ENCODE assay signal across 10 cellular contexts in genomic region chr10:63227207-63227895, GRCh38.
DNase-seq lines count a peak whose midpoint lies in the region; ATAC-seq and TF ChIP-seq lines count a peak whose summit lies in the region.
"Had no signal": no experiment of that assay in that cellular context is flagged by ENCODE, and none has a peak within 500 bp of the region (broad histone marks: within the 10 kb centered on the region; RNA-seq: fewer than 3 reads in every experiment).

No MANE protein-coding gene starts in this region.

- intact Hi-C loops in OCI-LY7 (cut with micrococcal nuclease; ENCODE audit: unreplicated experiment) (no loop called here), CD14-positive monocyte (cut with micrococcal nuclease) (no loop called here)

- H3K9me2 ChIP-seq in OCI-LY7 (ENCODE audit: insufficient read depth, low read length): no peaks in the 10 kb centered on the region

- BruUV-seq in OCI-LY7 (replicated peaks; lab: Mats Ljungman, UMichigan): TSS peak; percentile 15

- peaks cover 33% of the 10 kb centered on the region for H3K4me1 ChIP-seq in OCI-LY7 (ENCODE audit: insufficient read depth, low read length, poor library complexity, severe bottlenecking)

- H3K27ac ChIP-seq in OCI-LY7 (ENCODE audit: low read depth, low read length, poor library complexity, severe bottlenecking): no peak overlapping the region

- peaks cover 37% of the 10 kb centered on the region for H4K20me1 ChIP-seq in OCI-LY7 (ENCODE audit: insufficient read depth, low read length)

- H2AFZ ChIP-seq in OCI-LY7 (ENCODE audit: low read length): no peak overlapping the region

- POLR2A ChIA-PET in GM10248 (lab: Yijun Ruan, JAX) (no interaction called here), OCI-LY7 (lab: Charles Lee) (interaction anchor here (0.6 to 1.5 kb wide), 7 partner anchors 9 to 95 kb away, joined by 3 to 8 read pairs (median 4); no protein-coding TSS in a partner anchor)

- peaks cover 27 to 28% of the 10 kb centered on the region in 2 donors for H3K36me3 Mint-ChIP-seq in CD14-positive monocyte

- ATAC-seq in GM21717 (IDR thresholded peaks at IDR 0.05; ENCODE audit: unreplicated experiment): peak; percentile 65
- ATAC-seq in HG02588 (IDR thresholded peaks at IDR 0.05; ENCODE audit: unreplicated experiment): no peak

- H3K4me3 ChIP-seq in OCI-LY7 (ENCODE audit: low read depth, low read length, poor library complexity, severe bottlenecking): no peak overlapping the region
- H3K4me3 ChIP-seq in fibroblast of villous mesenchyme (ENCODE audit: low read depth, low read length): no peak overlapping the region

- no peak overlapping the region for H3K27ac Mint-ChIP-seq in CD14-positive monocyte

- H3K79me2 ChIP-seq in OCI-LY7 (ENCODE audit: insufficient read depth, low read depth, low read length): peaks cover 99% of the 10 kb centered on the region

- TF ChIP-seq CTCF in GM10248 (IDR thresholded peaks at IDR 0.05; ENCODE audit: control extremely low read depth, extremely low read depth, low read depth, missing control alignments) (no peak), OCI-LY7 (conservative IDR thresholded peaks at IDR 0.05; ENCODE audit: low read length) (no peak), fibroblast of villous mesenchyme (IDR thresholded peaks at IDR 0.05; ENCODE audit: insufficient read depth, low read depth, low read length) (no peak), CD14-positive monocyte (IDR thresholded peaks at IDR 0.05) (no peak)

- H3K4me2 ChIP-seq in OCI-LY7 (ENCODE audit: low read length): peak overlapping the region; percentile 10; the same call in 1 of the 2 replicates

- H3K27me3 Mint-ChIP-seq in CD14-positive monocyte (ENCODE audit: low read depth in 3 of 3): peaks cover 0 to 3% (median 1%) of the 10 kb centered on the region in 3 donors

- no peak overlapping the region for H3K4me3 Mint-ChIP-seq in CD14-positive monocyte

- H3K9me3 ChIP-seq in OCI-LY7 (ENCODE audit: low read length): no peaks in the 10 kb centered on the region

- peaks cover 22% of the 10 kb centered on the region for H3K4me1 Mint-ChIP-seq in CD14-positive monocyte

- DNase-seq in GM10248 (ENCODE audit: extremely low spot score) (peak; percentile 23), OCI-LY7 (ENCODE audit: low spot score) (no peak), fibroblast of villous mesenchyme (ENCODE audit: low read depth) (peak; percentile 37), NCI-H2107 (lab: John Stamatoyannopoulos, UW) (no peak), CD14-positive monocyte (ENCODE audit: low spot score) (no peak), NCI-H1092 (lab: John Stamatoyannopoulos, UW) (no peak)
- DNase-seq: GOT3; stimulated activated CD4-positive, alpha-beta T cell treated with anti-CD3 and anti-CD28 coated beads, Interleukin-12 subunit alpha, Interleukin-12 subunit beta, amount 100 ng/mL, for 4 hours had no signal

- H3K36me3 ChIP-seq in OCI-LY7 (ENCODE audit: insufficient read depth, low read length): peaks cover 23% of the 10 kb centered on the region

- CTCF ChIA-PET in GM10248 (lab: Yijun Ruan, JAX): interaction anchor here (0.8 to 1.4 kb wide), 7 partner anchors 9 to 402 kb away, joined by 3 to 4 read pairs (median 3); no protein-coding TSS in a partner anchor
- CTCF ChIA-PET in OCI-LY7 (lab: Charles Lee; ENCODE audit: unreplicated experiment): no interaction called here

- no peaks in the 10 kb centered on the region for H3K9me3 Mint-ChIP-seq in CD14-positive monocyte

Comparison
In these comparisons a context has a peak if more than half of its experiments do, and no peak if none do; other contexts are left out.
1. DNase-seq: peak in GM10248 (single experiment) and fibroblast of villous mesenchyme (single experiment); none in OCI-LY7 (single experiment), NCI-H2107 (single experiment), CD14-positive monocyte (single experiment) and NCI-H1092 (single experiment).